Comparison of ENCODE assay signal across 10 cellular contexts in genomic region chr10:85922363-85923129, GRCh38.
"Had no signal": no experiment of that assay in that cellular context is flagged by ENCODE, and none has a peak within 500 bp of the region (broad histone marks: within the 10 kb centered on the region; RNA-seq: fewer than 3 reads in every experiment).

No MANE protein-coding gene starts in this region.

- H3K4me3 ChIP-seq: tibial nerve had no signal

- ATAC-seq: effector memory CD8-positive, alpha-beta T cell; natural killer cell treated with Interleukin-12 subunit alpha and Interleukin-12 subunit beta and Interleukin-15 and Interleukin-18, amount 100 ng/mL, for 72 hours; stimulated activated naive CD8-positive, alpha-beta T cell treated with anti-CD3 and anti-CD28 coated beads, Interleukin-15, Interleukin-2, amounts not matched to agents 100 U/mL and 50 U/mL, for 24 hours had no signal

- H3K9me3 ChIP-seq: tibial nerve had no signal

- H3K36me3 ChIP-seq: tibial nerve had no signal

- DNase-seq: activated CD4-positive, alpha-beta T cell treated with anti-CD3 and anti-CD28 coated beads for 1 hour; activated CD4-positive, alpha-beta T cell treated with anti-CD3 and anti-CD28 coated beads, Interleukin-2, amount 50 U/mL, for 48 hours; activated naive CD8-positive, alpha-beta T cell treated with anti-CD3 and anti-CD28 coated beads for 36 hours; amniotic stem cell; effector memory CD8-positive, alpha-beta T cell; mesendoderm; stimulated activated naive CD8-positive, alpha-beta T cell treated with anti-CD3 and anti-CD28 coated beads, Interleukin-15, Interleukin-2, amounts not matched to agents 100 U/mL and 50 U/mL, for 24 hours had no signal

- H3K27me3 ChIP-seq: tibial nerve had no signal

- H3K27ac ChIP-seq: tibial nerve, VCaP had no signal
